ENCODE assay signal across 1 cellular context in the genomic region with DNA sequence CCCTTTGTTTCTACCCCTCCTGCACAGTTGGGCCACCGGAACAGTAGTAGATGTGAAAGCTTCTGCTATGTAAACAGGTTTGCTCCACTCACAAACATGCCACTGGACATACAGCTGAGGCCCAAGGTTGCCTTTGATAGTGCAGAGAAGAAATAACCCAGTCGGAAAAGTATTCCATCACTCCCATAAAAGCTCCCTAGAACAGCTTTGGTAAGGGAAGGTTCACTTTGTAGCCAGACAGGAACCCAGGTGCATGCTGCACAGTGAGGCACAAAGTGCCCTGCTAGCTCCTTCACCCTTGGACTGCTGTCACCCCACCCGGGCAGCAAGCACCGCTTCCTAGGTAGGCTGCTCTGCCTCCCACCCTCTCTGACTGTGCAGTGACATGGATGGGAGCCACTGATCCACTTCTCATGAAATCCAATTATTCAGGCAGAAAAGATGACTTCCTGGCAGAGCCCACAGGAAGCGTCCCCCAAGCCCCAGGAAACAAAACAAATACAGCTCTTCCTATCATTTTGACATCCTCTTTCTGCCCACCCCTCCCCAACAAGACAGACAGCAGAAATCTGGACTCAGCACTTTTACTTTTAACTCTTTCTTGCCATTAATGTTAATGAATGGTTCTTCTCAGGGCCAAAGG.
TF ChIP-seq lines count a peak whose summit lies in the region.

No MANE protein-coding gene starts in this region.

TF ChIP-seq in HepG2, 621 proteins besides CTCF, POLR2A, EP300 and RAD21 (continues in another document):
- 0 out of 2 replicates have a peak, but pooled peaks have one; percentile 52 for TF ChIP-seq ZNF746 (CRISPR knock-in tag; IDR thresholded peaks at IDR 0.05)
- TF ChIP-seq ZKSCAN1 (IDR thresholded peaks at IDR 0.05; ENCODE audit: low read length): no peak
- peak; percentile 86 for TF ChIP-seq ZNF292 (CRISPR knock-in tag; IDR thresholded peaks at IDR 0.05; ENCODE audit: borderline replicate concordance, low read depth)
- peak; percentile 37; the same call in 1 of the 2 replicates for TF ChIP-seq GABPB1 (CRISPR knock-in tag; IDR thresholded peaks at IDR 0.05)
- TF ChIP-seq RARA (CRISPR knock-in tag; IDR thresholded peaks at IDR 0.05): 0 out of 2 replicates have a peak, but pooled peaks have one; percentile 14
- peak; percentile 50 for TF ChIP-seq TEAD3 (CRISPR knock-in tag; optimal IDR thresholded peaks at IDR 0.05; ENCODE audit: borderline replicate concordance)
- peak; percentile 62; the same call in 1 of the 2 replicates for TF ChIP-seq ZBTB20 (CRISPR knock-in tag; IDR thresholded peaks at IDR 0.05; ENCODE audit: borderline replicate concordance, low read depth)
- TF ChIP-seq, protein P1, sequence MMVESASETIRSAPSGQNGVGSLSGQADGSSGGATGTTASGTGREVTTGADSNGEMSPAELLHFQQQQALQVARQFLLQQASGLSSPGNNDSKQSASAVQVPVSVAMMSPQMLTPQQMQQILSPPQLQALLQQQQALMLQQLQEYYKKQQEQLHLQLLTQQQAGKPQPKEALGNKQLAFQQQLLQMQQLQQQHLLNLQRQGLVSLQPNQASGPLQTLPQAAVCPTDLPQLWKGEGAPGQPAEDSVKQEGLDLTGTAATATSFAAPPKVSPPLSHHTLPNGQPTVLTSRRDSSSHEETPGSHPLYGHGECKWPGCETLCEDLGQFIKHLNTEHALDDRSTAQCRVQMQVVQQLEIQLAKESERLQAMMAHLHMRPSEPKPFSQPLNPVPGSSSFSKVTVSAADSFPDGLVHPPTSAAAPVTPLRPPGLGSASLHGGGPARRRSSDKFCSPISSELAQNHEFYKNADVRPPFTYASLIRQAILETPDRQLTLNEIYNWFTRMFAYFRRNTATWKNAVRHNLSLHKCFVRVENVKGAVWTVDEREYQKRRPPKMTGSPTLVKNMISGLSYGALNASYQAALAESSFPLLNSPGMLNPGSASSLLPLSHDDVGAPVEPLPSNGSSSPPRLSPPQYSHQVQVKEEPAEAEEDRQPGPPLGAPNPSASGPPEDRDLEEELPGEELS (CRISPR knock-in tag; IDR thresholded peaks at IDR 0.05): peak; percentile 71
- no peak for TF ChIP-seq RORA (CRISPR knock-in tag; IDR thresholded peaks at IDR 0.05)
- peak; percentile 11; the same call in 1 of the 2 replicates for TF ChIP-seq ZMYM3 (CRISPR knock-in tag; IDR thresholded peaks at IDR 0.05)
- TF ChIP-seq ZNF205 (CRISPR knock-in tag; IDR thresholded peaks at IDR 0.05): 0 out of 2 replicates have a peak, but pooled peaks have one; percentile 48
- TF ChIP-seq ZSCAN30 (CRISPR knock-in tag; IDR thresholded peaks at IDR 0.05): no peak
- no peak for TF ChIP-seq ZNF335 (CRISPR knock-in tag; IDR thresholded peaks at IDR 0.05)
- 0 out of 2 replicates have a peak, but pooled peaks have one; percentile 10 for TF ChIP-seq ZMYM2 (CRISPR knock-in tag; IDR thresholded peaks at IDR 0.05)
- TF ChIP-seq IKZF5 (CRISPR knock-in tag; IDR thresholded peaks at IDR 0.05): peak; percentile 23; the same call in 1 of the 2 replicates
- TF ChIP-seq FOXC1 (CRISPR knock-in tag; IDR thresholded peaks at IDR 0.05; ENCODE audit: borderline replicate concordance): no peak
- TF ChIP-seq MED13 (CRISPR knock-in tag; IDR thresholded peaks at IDR 0.05): no peak
- 0 out of 2 replicates have a peak, but pooled peaks have one; percentile 61 for TF ChIP-seq ZNF614 (CRISPR knock-in tag; IDR thresholded peaks at IDR 0.05; ENCODE audit: borderline replicate concordance)
- TF ChIP-seq KDM6A (CRISPR knock-in tag; IDR thresholded peaks at IDR 0.05; ENCODE audit: low read depth): 0 out of 2 replicates have a peak, but pooled peaks have one; percentile 43
- peak; percentile 33 for TF ChIP-seq ASH2L (IDR thresholded peaks at IDR 0.05; ENCODE audit: insufficient read length, low read depth, low read length)
- TF ChIP-seq CEBPB (IDR thresholded peaks at IDR 0.05; ENCODE audit: borderline replicate concordance, low read depth, low read length): no peak
- TF ChIP-seq MYC (CRISPR knock-in tag; IDR thresholded peaks at IDR 0.05; ENCODE audit: borderline replicate concordance): peak; percentile 35; the same call in 1 of the 2 replicates
- no peak for TF ChIP-seq ZNF30 (CRISPR knock-in tag; IDR thresholded peaks at IDR 0.05)
- peak; percentile 94 for TF ChIP-seq ZNF652 (CRISPR knock-in tag; IDR thresholded peaks at IDR 0.05; ENCODE audit: borderline replicate concordance, low read depth)
- TF ChIP-seq ARID5B (CRISPR knock-in tag; IDR thresholded peaks at IDR 0.05): peak; percentile 59
- TF ChIP-seq XRCC5 (optimal IDR thresholded peaks at IDR 0.05; ENCODE audit: low read length): peak; percentile 50
- TF ChIP-seq NR1H2 (CRISPR knock-in tag; IDR thresholded peaks at IDR 0.05; ENCODE audit: borderline replicate concordance, low read depth): no peak
- TF ChIP-seq ZNF563 (CRISPR knock-in tag; IDR thresholded peaks at IDR 0.05): 0 out of 2 replicates have a peak, but pooled peaks have one; percentile 36
- peak; percentile 58; the same call in 1 of the 2 replicates for TF ChIP-seq SSRP1 (CRISPR knock-in tag; IDR thresholded peaks at IDR 0.05)
- peak; percentile 61 for TF ChIP-seq SAP130 (CRISPR knock-in tag; IDR thresholded peaks at IDR 0.05; ENCODE audit: low read depth)
- TF ChIP-seq PRPF4 (IDR thresholded peaks at IDR 0.05; ENCODE audit: low read depth, low read length, poor library complexity, severe bottlenecking): no peak
- TF ChIP-seq RELA (CRISPR knock-in tag; IDR thresholded peaks at IDR 0.05): no peak
- no peak for TF ChIP-seq FOXP1 (IDR thresholded peaks at IDR 0.05)
- peak; percentile 64; the same call in 1 of the 2 replicates for TF ChIP-seq FOXP1 (CRISPR knock-in tag; IDR thresholded peaks at IDR 0.05)
- peak; percentile 55; the same call in 1 of the 2 replicates for TF ChIP-seq GATAD2A (CRISPR knock-in tag; IDR thresholded peaks at IDR 0.05)
- TF ChIP-seq, protein P2, sequence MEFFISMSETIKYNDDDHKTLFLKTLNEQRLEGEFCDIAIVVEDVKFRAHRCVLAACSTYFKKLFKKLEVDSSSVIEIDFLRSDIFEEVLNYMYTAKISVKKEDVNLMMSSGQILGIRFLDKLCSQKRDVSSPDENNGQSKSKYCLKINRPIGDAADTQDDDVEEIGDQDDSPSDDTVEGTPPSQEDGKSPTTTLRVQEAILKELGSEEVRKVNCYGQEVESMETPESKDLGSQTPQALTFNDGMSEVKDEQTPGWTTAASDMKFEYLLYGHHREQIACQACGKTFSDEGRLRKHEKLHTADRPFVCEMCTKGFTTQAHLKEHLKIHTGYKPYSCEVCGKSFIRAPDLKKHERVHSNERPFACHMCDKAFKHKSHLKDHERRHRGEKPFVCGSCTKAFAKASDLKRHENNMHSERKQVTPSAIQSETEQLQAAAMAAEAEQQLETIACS (CRISPR knock-in tag; IDR thresholded peaks at IDR 0.05): no peak
- peak; percentile 48 for TF ChIP-seq ZGPAT (CRISPR knock-in tag; IDR thresholded peaks at IDR 0.05)
- TF ChIP-seq ZNF350 (CRISPR knock-in tag; IDR thresholded peaks at IDR 0.05; ENCODE audit: borderline replicate concordance, low read depth): peak; percentile 56; the same call in 1 of the 2 replicates
- TF ChIP-seq ZNF44 (CRISPR knock-in tag; IDR thresholded peaks at IDR 0.05): 0 out of 2 replicates have a peak, but pooled peaks have one; percentile 15
- TF ChIP-seq TCF7 (IDR thresholded peaks at IDR 0.05; ENCODE audit: low read depth): peak; percentile 41; the same call in 1 of the 2 replicates
- TF ChIP-seq NCOA5 (CRISPR knock-in tag; IDR thresholded peaks at IDR 0.05): no peak
- TF ChIP-seq ZNF331 (CRISPR knock-in tag; IDR thresholded peaks at IDR 0.05): peak; percentile 30; the same call in 1 of the 2 replicates
- no peak for TF ChIP-seq HIVEP1 (CRISPR knock-in tag; IDR thresholded peaks at IDR 0.05)
- no peak for TF ChIP-seq LCORL (IDR thresholded peaks at IDR 0.05)
- TF ChIP-seq LCORL (CRISPR knock-in tag; IDR thresholded peaks at IDR 0.05): peak; percentile 45; the same call in 1 of the 2 replicates
- no peak for TF ChIP-seq ZNF501 (CRISPR knock-in tag; IDR thresholded peaks at IDR 0.05)
- TF ChIP-seq, protein P3, sequence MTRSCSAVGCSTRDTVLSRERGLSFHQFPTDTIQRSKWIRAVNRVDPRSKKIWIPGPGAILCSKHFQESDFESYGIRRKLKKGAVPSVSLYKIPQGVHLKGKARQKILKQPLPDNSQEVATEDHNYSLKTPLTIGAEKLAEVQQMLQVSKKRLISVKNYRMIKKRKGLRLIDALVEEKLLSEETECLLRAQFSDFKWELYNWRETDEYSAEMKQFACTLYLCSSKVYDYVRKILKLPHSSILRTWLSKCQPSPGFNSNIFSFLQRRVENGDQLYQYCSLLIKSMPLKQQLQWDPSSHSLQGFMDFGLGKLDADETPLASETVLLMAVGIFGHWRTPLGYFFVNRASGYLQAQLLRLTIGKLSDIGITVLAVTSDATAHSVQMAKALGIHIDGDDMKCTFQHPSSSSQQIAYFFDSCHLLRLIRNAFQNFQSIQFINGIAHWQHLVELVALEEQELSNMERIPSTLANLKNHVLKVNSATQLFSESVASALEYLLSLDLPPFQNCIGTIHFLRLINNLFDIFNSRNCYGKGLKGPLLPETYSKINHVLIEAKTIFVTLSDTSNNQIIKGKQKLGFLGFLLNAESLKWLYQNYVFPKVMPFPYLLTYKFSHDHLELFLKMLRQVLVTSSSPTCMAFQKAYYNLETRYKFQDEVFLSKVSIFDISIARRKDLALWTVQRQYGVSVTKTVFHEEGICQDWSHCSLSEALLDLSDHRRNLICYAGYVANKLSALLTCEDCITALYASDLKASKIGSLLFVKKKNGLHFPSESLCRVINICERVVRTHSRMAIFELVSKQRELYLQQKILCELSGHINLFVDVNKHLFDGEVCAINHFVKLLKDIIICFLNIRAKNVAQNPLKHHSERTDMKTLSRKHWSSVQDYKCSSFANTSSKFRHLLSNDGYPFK (CRISPR knock-in tag; IDR thresholded peaks at IDR 0.05; ENCODE audit: borderline replicate concordance): peak; percentile 57; the same call in 1 of the 2 replicates
- peak; percentile 53 for TF ChIP-seq ZMYM4 (CRISPR knock-in tag; IDR thresholded peaks at IDR 0.05)
- TF ChIP-seq NCOA2 (CRISPR knock-in tag; IDR thresholded peaks at IDR 0.05): 0 out of 2 replicates have a peak, but pooled peaks have one; percentile 35
- TF ChIP-seq HNF1B (CRISPR knock-in tag; IDR thresholded peaks at IDR 0.05): peak; percentile 17; the same call in 1 of the 2 replicates
- peak; percentile 67; the same call in 1 of the 2 replicates for TF ChIP-seq MAFF (IDR thresholded peaks at IDR 0.05; ENCODE audit: low read depth, low read length)
- no peak for TF ChIP-seq SOX6 (IDR thresholded peaks at IDR 0.05)
- peak; percentile 49; the same call in 1 of the 2 replicates for TF ChIP-seq SOX6 (CRISPR knock-in tag; IDR thresholded peaks at IDR 0.05)
